In genomic region chr1:153547560-153548551, GRCh38 we compare ENCODE assay signal across 10 cellular contexts. TPM values are rescaled to one million over a fixed set of nuclear protein-coding genes. Genes with fewer than 3 reads are reported as not detected.
A peak's percentile ranks its signal among the peaks of the same experiment; 100 is the strongest.
DNase-seq lines count a peak whose midpoint lies in the region; ATAC-seq and TF ChIP-seq lines count a peak whose summit lies in the region.
"Had no signal": no experiment of that assay in that cellular context is flagged by ENCODE, and none has a peak within 500 bp of the region (broad histone marks: within the 10 kb centered on the region; RNA-seq: fewer than 3 reads in every experiment).

No MANE protein-coding gene starts in this region.

- H3K79me2 ChIP-seq in fibroblast of lung (ENCODE audit: control insufficient read depth, insufficient read depth, low read length): peaks cover 8% of the 10 kb centered on the region

- H3K4me2 ChIP-seq in fibroblast of lung (ENCODE audit: extremely low read depth, insufficient read depth, low read length): no peak overlapping the region

- POLR2A ChIA-PET in Panc1 (lab: Charles Lee): no interaction called here

- H3K4me3 ChIP-seq in Panc1 (ENCODE audit: low read depth in 2 of 2, low read length in 2 of 2) (no peak overlapping the region), fibroblast of lung (replicated peaks in 1 of 4; ENCODE audit: control extremely low read depth in 1 of 4, insufficient read depth in 1 of 4, low read depth in 3 of 4, low read length in 4 of 4) (peak overlapping the region in 1 of 4 experiments; percentile 71), spleen (no peak overlapping the region)
- H3K4me3 ChIP-seq: GM12878 had no signal

- TF ChIP-seq CTCF in Panc1 (IDR thresholded peaks at IDR 0.05) (no peak), fibroblast of lung (conservative IDR thresholded peaks at IDR 0.05 in 1 of 2, IDR thresholded peaks at IDR 0.05 in 1 of 2; ENCODE audit: low read depth in 1 of 2, low read length in 2 of 2) (no peak), spleen (IDR thresholded peaks at IDR 0.05 in 8 of 11, conservative IDR thresholded peaks at IDR 0.05 in 3 of 11) (no peak)

- CTCF ChIA-PET in Panc1 (lab: Charles Lee): interaction anchor here (1.4 kb wide), 1 partner anchor 14 kb away, joined by 4 read pairs; no protein-coding TSS in a partner anchor

- H3K36me3 ChIP-seq in Panc1 (ENCODE audit: control insufficient read depth, insufficient read depth, low read length) (no peaks in the 10 kb centered on the region), fibroblast of lung (ENCODE audit: control insufficient read depth, insufficient read depth, low read length) (no peaks in the 10 kb centered on the region), spleen (peaks cover 0 to 20% (median 0%) of the 10 kb centered on the region in 6 donors)

- H3K9me3 ChIP-seq in Panc1 (ENCODE audit: control insufficient read depth, insufficient read depth, low read depth, low read length): no peaks in the 10 kb centered on the region
- H3K9me3 ChIP-seq in fibroblast of lung (ENCODE audit: control insufficient read depth, insufficient read depth, low read depth, low read length): no peaks in the 10 kb centered on the region
- H3K9me3 ChIP-seq in spleen: no peaks in the 10 kb centered on the region

- WGBS in spleen, 5 donors: 91 to 97% (median 93%) methylated on average over 16 to 19 of the region's 19 CpGs

- intact Hi-C loops in Panc1 (cut with micrococcal nuclease; ENCODE audit: unreplicated experiment): no loop called here
- intact Hi-C loops in spleen (cut with DNase I; ENCODE audit: low total_unique reads): no loop called here

- H3K27ac ChIP-seq in Panc1 (ENCODE audit: low read length) (peak overlapping the region; percentile 98), fibroblast of lung (ENCODE audit: insufficient read depth, low read length) (peak overlapping the region; percentile 71), spleen (peak overlapping the region in 1 of 8 donors; percentile 93)

- in situ Hi-C loops in Panc1 (cut with HindIII; ENCODE audit: low pct_unique_long_range_greater_than_20kb, low sequenced_read_pairs): no loop called here

- no peak overlapping the region for H2AFZ ChIP-seq in fibroblast of lung (ENCODE audit: low read length)

- H3K27me3 ChIP-seq in Panc1 (ENCODE audit: control insufficient read depth, insufficient read depth, low read length) (no peaks in the 10 kb centered on the region), fibroblast of lung (ENCODE audit: control insufficient read depth, insufficient read depth, low read length) (no peaks in the 10 kb centered on the region), spleen (replicated peaks in 1 of 7) (no peaks in the 10 kb centered on the region)

- peaks cover 78% of the 10 kb centered on the region for H3K4me1 ChIP-seq in Panc1 (ENCODE audit: control insufficient read depth, insufficient read depth, low read length)
- peaks cover 41% of the 10 kb centered on the region for H3K4me1 ChIP-seq in fibroblast of lung (ENCODE audit: control insufficient read depth, extremely low read depth, insufficient read depth, low read length)
- peaks cover 18 to 88% (median 61%) of the 10 kb centered on the region in 6 donors for H3K4me1 ChIP-seq in spleen

- no peaks in the 10 kb centered on the region for H4K20me1 ChIP-seq in fibroblast of lung (ENCODE audit: control insufficient read depth, extremely low read depth, insufficient read depth, low read length)

- H3K9ac ChIP-seq in fibroblast of lung (ENCODE audit: insufficient read depth, low read length): no peak overlapping the region

- DNase-seq in ELF-1 (ENCODE audit: low read depth, low spot score) (peak; percentile 63), Panc1 (ENCODE audit: low read depth, low spot score) (no peak), fibroblast of lung (ENCODE audit: low read depth in 2 of 2) (no peak), spleen (peak; percentile 63), SHP77 treated with DMSO at 0.1 percent for 48 hours (lab: John Stamatoyannopoulos, UW) (no peak)
- no peak for DNase-seq in stimulated activated CD4-positive, alpha-beta T cell treated with anti-CD3 and anti-CD28 coated beads, Interleukin-4, amount 100 ng/mL, for 24 hours
- DNase-seq: NCI-H748 treated with DMSO at 0.1 percent for 48 hours had no signal

- ATAC-seq in Panc1 (no peak), HG03135 (IDR thresholded peaks at IDR 0.05; ENCODE audit: unreplicated experiment) (no peak)
- ATAC-seq: GM12878 had no signal

- no TSS peak for BruUV-seq in Panc1 (replicated peaks; lab: Mats Ljungman, UMichigan)

- TF ChIP-seq POLR2A in spleen (IDR thresholded peaks at IDR 0.05): no peak

RNA-seq across cellular contexts. Expression of gene S100A3, which starts 1.2 kb away (rescaled TPM):
- total RNA-seq in Panc1 (2021; ENCODE audit: unreplicated experiment) (12.0 TPM), fibroblast of lung (1.8 and 6.8 TPM in 2 replicates), spleen (1 to 10 TPM in 2 of 7 donors, under 1 TPM in 1, not detected in 4; 0.44 to 1.3 (median 1.0) TPM)
- polyA plus RNA-seq in Panc1 (2012; ENCODE audit: insufficient read length): 10.0 TPM
- polyA plus RNA-seq in fibroblast of lung (11.5 and 14.8 TPM in 2 replicates), spleen (1 to 10 TPM; 1.1 to 2.6 (median 2.2) TPM)
- polyA plus RNA-seq in fibroblast of lung (2012): 13.0 and 17.9 TPM in 2 replicates
- 18.6 and 45.0 TPM in 2 replicates for polyA minus RNA-seq in fibroblast of lung (ENCODE audit: low replicate concordance)
- total RNA-seq: GM12878; T-helper 1 cell treated with Interleukin-12 subunit alpha and Interleukin-12 subunit beta and Interleukin-4 antibody, amounts not matched to agents 30 ng/mL and 1 ng/mL, for 36 hours had no signal

RNA-seq across cellular contexts. Expression of gene S100A4, which starts 2.2 kb away (rescaled TPM):
- total RNA-seq in Panc1 (2021; ENCODE audit: unreplicated experiment): 773 TPM
- polyA plus RNA-seq in Panc1 (2012; ENCODE audit: insufficient read length): 817 TPM
- total RNA-seq in fibroblast of lung: 85.3 and 287 TPM in 2 replicates
- 371 and 928 TPM in 2 replicates for polyA plus RNA-seq in fibroblast of lung
- 543 and 1,139 TPM in 2 replicates for polyA plus RNA-seq in fibroblast of lung (2012)
- polyA minus RNA-seq in fibroblast of lung (ENCODE audit: low replicate concordance): 124 and 266 TPM in 2 replicates
- 100 to 1,000 TPM; 161 to 521 (median 309) TPM for total RNA-seq in spleen
- polyA plus RNA-seq in spleen: 100 to 1,000 TPM; 309 to 755 (median 572) TPM

RNA-seq across cellular contexts. Expression of gene S100A5, which starts 7.1 kb away (rescaled TPM):
- total RNA-seq in Panc1 (2021; ENCODE audit: unreplicated experiment): 0.72 TPM
- 1.2 TPM for polyA plus RNA-seq in Panc1 (2012; ENCODE audit: insufficient read length)
- not detected in 2 replicates for total RNA-seq in fibroblast of lung
- polyA plus RNA-seq in fibroblast of lung: 0.20 and 0.24 TPM in 2 replicates
- polyA plus RNA-seq in fibroblast of lung (2012): 0.55 and 0.76 TPM in 2 replicates
- polyA minus RNA-seq in fibroblast of lung (ENCODE audit: low replicate concordance): not detected in 2 replicates
- 1 to 10 TPM in 1 of 7 donors, not detected in 6; 2.8 TPM for total RNA-seq in spleen
- polyA plus RNA-seq in spleen: under 1 TPM in 2 of 3 donors, not detected in 1; 0.32 to 0.46 TPM

RNA-seq across cellular contexts. Expression of gene S100A6, which starts 12.1 kb away (rescaled TPM):
- 1,986 TPM for total RNA-seq in Panc1 (2021; ENCODE audit: unreplicated experiment)
- polyA plus RNA-seq in Panc1 (2012; ENCODE audit: insufficient read length): 6,225 TPM
- total RNA-seq in fibroblast of lung: 2,061 and 4,042 TPM in 2 replicates
- polyA plus RNA-seq in fibroblast of lung: 1,280 and 2,637 TPM in 2 replicates
- 5,317 and 10,273 TPM in 2 replicates for polyA plus RNA-seq in fibroblast of lung (2012)
- 895 and 1,329 TPM in 2 replicates for polyA minus RNA-seq in fibroblast of lung (ENCODE audit: low replicate concordance)
- 100 to 1,000 TPM; 121 to 403 (median 193) TPM for total RNA-seq in spleen
- 100 to 1,000 TPM; 578 to 779 (median 653) TPM for polyA plus RNA-seq in spleen

RNA-seq across cellular contexts. Expression of gene S100A2, which starts 17.8 kb away (rescaled TPM):
- total RNA-seq in Panc1 (2021; ENCODE audit: unreplicated experiment): 6.2 TPM
- 10.7 TPM for polyA plus RNA-seq in Panc1 (2012; ENCODE audit: insufficient read length)
- 1.5 and 3.6 TPM in 2 replicates for total RNA-seq in fibroblast of lung
- 4.8 and 10.3 TPM in 2 replicates for polyA plus RNA-seq in fibroblast of lung
- polyA plus RNA-seq in fibroblast of lung (2012): 10.9 and 22.6 TPM in 2 replicates
- polyA minus RNA-seq in fibroblast of lung (ENCODE audit: low replicate concordance): 4.8 TPM in 1 of 2 replicates, not detected in the other
- under 1 TPM in 2 of 7 donors, not detected in 5; 0.60 to 0.97 TPM for total RNA-seq in spleen
- 1 to 10 TPM in 2 of 3 donors, under 1 TPM in 1; 0.61 to 5.2 (median 2.8) TPM for polyA plus RNA-seq in spleen

Comparison
In these comparisons a context has a peak if more than half of its experiments do, and no peak if none do; other contexts are left out.
1. DNase-seq: peak in ELF-1 (single experiment) and spleen (single experiment); none in Panc1 (single experiment), fibroblast of lung (0 of 2), SHP77 treated with DMSO at 0.1 percent for 48 hours (single experiment) and stimulated activated CD4-positive, alpha-beta T cell treated with anti-CD3 and anti-CD28 coated beads, Interleukin-4, amount 100 ng/mL, for 24 hours (single experiment).